Comparison of ENCODE assay signal across 8 cellular contexts in genomic region chr9:19231126-19232035, GRCh38. TPM values are rescaled to one million over a fixed set of nuclear protein-coding genes. Genes with fewer than 3 reads are reported as not detected.
DNase-seq lines count a peak whose midpoint lies in the region; ATAC-seq and TF ChIP-seq lines count a peak whose summit lies in the region.

No MANE protein-coding gene starts in this region.

- H3K4me3 Mint-ChIP-seq in Calu3 (ENCODE audit: low read depth, unreplicated experiment): no peak overlapping the region

- H3K36me3 Mint-ChIP-seq in Calu3 (ENCODE audit: insufficient read depth, unreplicated experiment): no peaks in the 10 kb centered on the region

- H3K9me3 ChIP-seq in heart right ventricle: no peaks in the 10 kb centered on the region

- H3K4me3 ChIP-seq in heart right ventricle: peak overlapping the region; percentile 83 to 100 (median 98)

- CTCF ChIA-PET in Calu3 (lab: Charles Lee): interaction anchor here (0.7 kb wide), 1 partner anchor 48 kb away, joined by 3 read pairs; no protein-coding TSS in a partner anchor

- no peaks in the 10 kb centered on the region for H3K9me3 Mint-ChIP-seq in Calu3 (ENCODE audit: low read depth, unreplicated experiment)

- WGBS in heart right ventricle, 2 donors: 0 to 1% methylated on average over 40 of the region's 40 CpGs

- no peak for TF ChIP-seq CTCF in Calu3 (IDR thresholded peaks at IDR 0.05; ENCODE audit: unreplicated experiment)
- no peak for TF ChIP-seq CTCF in heart right ventricle (IDR thresholded peaks at IDR 0.05)

- BruUV-seq in Calu3 (replicated peaks; lab: Mats Ljungman, UMichigan): no TSS peak

- peak; percentile 3 for ATAC-seq in GM19372 (IDR thresholded peaks at IDR 0.05; ENCODE audit: low read depth, unreplicated experiment)
- peak in 4 of 8 donors; percentile 0 to 26 (median 14) for ATAC-seq in heart right ventricle
- no peak for ATAC-seq in GM18517 (IDR thresholded peaks at IDR 0.05; ENCODE audit: unreplicated experiment)

- H3K4me1 Mint-ChIP-seq in Calu3 (ENCODE audit: low read depth, unreplicated experiment): peaks cover 8% of the 10 kb centered on the region

- no peaks in the 10 kb centered on the region for H3K27me3 Mint-ChIP-seq in Calu3 (ENCODE audit: unreplicated experiment)

- intact Hi-C loops in Calu3 (cut with micrococcal nuclease; ENCODE audit: unreplicated experiment) (loop anchor here (5.0 kb wide), 2 partner anchors 49 to 51 kb away; no protein-coding TSS in a partner anchor), heart right ventricle (cut with DNase I) (loop anchor here in 7 of 10 donors (2.0 to 10.0 kb wide), 9 partner anchors 44 to 107 kb away; partner anchors contain the start of gene PLIN2 (in 2 of the 7))

- H3K4me1 ChIP-seq in heart right ventricle: peaks cover 0 to 47% (median 35%) of the 10 kb centered on the region in 9 donors

- DNase-seq in Calu3 (peak; percentile 12), HT1080 (ENCODE audit: low read depth) (peak; percentile 16), heart right ventricle (no peak), retina (peak; percentile 52), mucosa of gallbladder (ENCODE audit: low spot score) (no peak)
- peak; percentile 1 to 6 for DNase-seq in activated CD4-positive, alpha-beta T cell treated with anti-CD3 and anti-CD28 coated beads, Interleukin-2, amount 50 U/mL, for 4 hours

- peak overlapping the region; percentile 96 to 99 (median 98) for H3K27ac ChIP-seq in heart right ventricle

- no peaks in the 10 kb centered on the region for H3K36me3 ChIP-seq in heart right ventricle

- H3K27me3 ChIP-seq in heart right ventricle: no peaks in the 10 kb centered on the region

- peak overlapping the region; percentile 76 for H3K27ac Mint-ChIP-seq in Calu3 (ENCODE audit: unreplicated experiment)

RNA-seq across cellular contexts. Expression of gene DENND4C, which starts 0.9 kb away (rescaled TPM):
- total RNA-seq in Calu3 (2022): 28.5 and 32.2 TPM in 2 replicates
- 14.9 and 19.5 TPM in 2 replicates for total RNA-seq in HT1080 (2014; rRNA removed; shearing (Covaris generic))
- 9.5 and 11.6 TPM in 2 replicates for polyA plus RNA-seq in HT1080 (2015; cell fraction: cytosol; rRNA removed)
- polyA plus RNA-seq in HT1080 (2015; cell fraction: nucleus; rRNA removed): 35.0 and 37.9 TPM in 2 replicates
- 10 to 100 TPM; 21.7 to 28.3 (median 23.8) TPM for total RNA-seq in heart right ventricle
- polyA plus RNA-seq in heart right ventricle: 1 to 10 TPM; 5.4 to 6.4 TPM
- total RNA-seq in mucosa of gallbladder: 55.6 TPM

Comparison
In these comparisons a context has a peak if more than half of its experiments do, and no peak if none do; other contexts are left out.
1. DNase-seq: peak in Calu3 (single experiment), HT1080 (single experiment), activated CD4-positive, alpha-beta T cell treated with anti-CD3 and anti-CD28 coated beads, Interleukin-2, amount 50 U/mL, for 4 hours (2 of 2) and retina (single experiment); none in heart right ventricle (0 of 2) and mucosa of gallbladder (single experiment).